In genomic region chr20:34216382-34216742, GRCh38 we compare ENCODE assay signal across 8 cellular contexts. TPM values are rescaled to one million over a fixed set of nuclear protein-coding genes. Genes with fewer than 3 reads are reported as not detected.
DNase-seq lines count a peak whose midpoint lies in the region; ATAC-seq and TF ChIP-seq lines count a peak whose summit lies in the region.

No MANE protein-coding gene starts in this region.

- H3K27me3 ChIP-seq in BJ (ENCODE audit: control insufficient read depth, insufficient read depth, low read length) (no peaks in the 10 kb centered on the region), OCI-LY3 (ENCODE audit: low read depth, low read length) (no peaks in the 10 kb centered on the region), endodermal cell (ENCODE audit: control insufficient read depth, insufficient read depth, low read length, poor library complexity, severe bottlenecking) (peaks cover 30% of the 10 kb centered on the region), parathyroid adenoma (ENCODE audit: control insufficient read depth, insufficient read depth, low read length) (no peaks in the 10 kb centered on the region)

- H3K27ac ChIP-seq in OCI-LY3 (ENCODE audit: low read length) (no peak overlapping the region), endodermal cell (ENCODE audit: low read depth, low read length) (no peak overlapping the region), parathyroid adenoma (peak overlapping the region; percentile 92)

- H3K9ac ChIP-seq in OCI-LY3 (ENCODE audit: low read length) = peak overlapping the region; percentile 59
- H3K9ac ChIP-seq in endodermal cell (ENCODE audit: extremely low read depth, low read length, poor library complexity, severe bottlenecking) = peak overlapping the region; percentile 26
- H3K9ac ChIP-seq in parathyroid adenoma = no peak overlapping the region

- no peaks in the 10 kb centered on the region for H3K79me2 ChIP-seq in OCI-LY3 (ENCODE audit: low read length)
- H3K79me2 ChIP-seq in parathyroid adenoma = no peaks in the 10 kb centered on the region

- POLR2A ChIA-PET in BJ (lab: Charles Lee) = no interaction called here

- no peak overlapping the region for H3K27ac Mint-ChIP-seq in endodermal cell

- H3K27me3 Mint-ChIP-seq in endodermal cell (ENCODE audit: insufficient read depth) = peaks cover 33% of the 10 kb centered on the region
- H3K27me3 Mint-ChIP-seq in activated T-cell treated with anti-CD3 and anti-CD28 coated beads, Interleukin-2, amount 50 U/mL, for 4 hours (ENCODE audit: low read depth) = peaks cover 24% of the 10 kb centered on the region

- H4K20me1 ChIP-seq in OCI-LY3 (ENCODE audit: insufficient read depth, low read length) = no peaks in the 10 kb centered on the region

- H3K4me2 ChIP-seq in OCI-LY3 (ENCODE audit: low read length) = peak overlapping the region; percentile 77
- H3K4me2 ChIP-seq in parathyroid adenoma (ENCODE audit: low read length) = peak overlapping the region; percentile 96

- ATAC-seq in activated T-cell treated with anti-CD3 and anti-CD28 coated beads, Interleukin-2, amount 50 U/mL, for 4 hours = no peak
- ATAC-seq in GM21381 (IDR thresholded peaks at IDR 0.05; ENCODE audit: unreplicated experiment) = no peak

- peak overlapping the region; percentile 66 for H3K4me3 Mint-ChIP-seq in endodermal cell
- no peak overlapping the region for H3K4me3 Mint-ChIP-seq in activated T-cell treated with anti-CD3 and anti-CD28 coated beads, Interleukin-2, amount 50 U/mL, for 4 hours

- WGBS in endodermal cell (ENCODE audit: insufficient coverage in 1 of 2, insufficient read length in 1 of 2), 2 experiments = no CpG with 5 or more reads among the region's 2 CpGs

- peaks cover 7% of the 10 kb centered on the region for H3K9me3 Mint-ChIP-seq in endodermal cell
- H3K9me3 Mint-ChIP-seq in activated T-cell treated with anti-CD3 and anti-CD28 coated beads, Interleukin-2, amount 50 U/mL, for 4 hours = peaks cover 7% of the 10 kb centered on the region

- CTCF ChIA-PET in BJ (lab: Yijun Ruan, JAX) = interaction anchor here (1.4 to 4.7 kb wide), 4 partner anchors 22 to 96 kb away, joined by 3 to 19 read pairs (median 4); no protein-coding TSS in a partner anchor

- H3K4me1 ChIP-seq in OCI-LY3 (ENCODE audit: low read length) = peaks cover 22% of the 10 kb centered on the region
- H3K4me1 ChIP-seq in endodermal cell (ENCODE audit: control insufficient read depth, insufficient read depth, low read length) = no peaks in the 10 kb centered on the region
- H3K4me1 ChIP-seq in parathyroid adenoma = peaks cover 16% of the 10 kb centered on the region

- peaks cover 5% of the 10 kb centered on the region for H3K4me1 Mint-ChIP-seq in endodermal cell
- H3K4me1 Mint-ChIP-seq in activated T-cell treated with anti-CD3 and anti-CD28 coated beads, Interleukin-2, amount 50 U/mL, for 4 hours (ENCODE audit: low read depth) = peaks cover 6% of the 10 kb centered on the region

- TF ChIP-seq CTCF in BJ (IDR thresholded peaks at IDR 0.05; ENCODE audit: insufficient read depth, low read depth, low read length) (no peak), OCI-LY3 (IDR thresholded peaks at IDR 0.05; ENCODE audit: low read depth, low read length) (0 out of 2 replicates have a peak, but pooled peaks have one; percentile 1), endodermal cell (conservative IDR thresholded peaks at IDR 0.05) (no peak), parathyroid adenoma (IDR thresholded peaks at IDR 0.05) (no peak)

- H3K9me3 ChIP-seq in OCI-LY3 (ENCODE audit: insufficient read depth, low read length) (peaks cover 8% of the 10 kb centered on the region; the same call in 1 of the 2 replicates), endodermal cell (ENCODE audit: control insufficient read depth, low read length) (peaks cover 10% of the 10 kb centered on the region), parathyroid adenoma (ENCODE audit: control insufficient read depth, low read length) (peaks cover 3% of the 10 kb centered on the region)

- H2AFZ ChIP-seq in OCI-LY3 (ENCODE audit: low read depth, low read length) (peak overlapping the region; percentile 64), parathyroid adenoma (peak overlapping the region; percentile 86)

- H3K36me3 ChIP-seq in BJ (ENCODE audit: control insufficient read depth, insufficient read depth, low read length) (no peaks in the 10 kb centered on the region), OCI-LY3 (replicated peaks; ENCODE audit: low read depth, low read length) (no peaks in the 10 kb centered on the region), endodermal cell (ENCODE audit: control insufficient read depth, insufficient read depth, low read length) (no peaks in the 10 kb centered on the region), parathyroid adenoma (ENCODE audit: control insufficient read depth, insufficient read depth, low read length) (no peaks in the 10 kb centered on the region)

- H3K36me3 Mint-ChIP-seq in endodermal cell (ENCODE audit: low read depth) = no peaks in the 10 kb centered on the region
- no peaks in the 10 kb centered on the region for H3K36me3 Mint-ChIP-seq in activated T-cell treated with anti-CD3 and anti-CD28 coated beads, Interleukin-2, amount 50 U/mL, for 4 hours (ENCODE audit: insufficient read depth)

- DNase-seq in BJ (ENCODE audit: low read depth) (no peak), endodermal cell (no peak), epidermal melanocyte (ENCODE audit: insufficient read length, low spot score) (no peak), dermis blood vessel endothelial cell (no peak)
- no peak for DNase-seq in activated T-cell treated with anti-CD3 and anti-CD28 coated beads, Interleukin-2, amount 50 U/mL, for 4 hours

- peak overlapping the region; percentile 50 for H3K4me3 ChIP-seq in BJ (ENCODE audit: low read depth, low read length)
- H3K4me3 ChIP-seq in OCI-LY3 (ENCODE audit: low read length) = peak overlapping the region; percentile 76
- H3K4me3 ChIP-seq in endodermal cell (ENCODE audit: low read length) = peak overlapping the region; percentile 70
- H3K4me3 ChIP-seq in parathyroid adenoma (ENCODE audit: low read depth, low read length) = peak overlapping the region; percentile 56

RNA-seq across cellular contexts. Expression of gene ASIP, which starts 24.9 kb away (rescaled TPM):
- not detected in 2 replicates for polyA plus RNA-seq in BJ (2011; rRNA removed)
- polyA minus RNA-seq in BJ (2011; rRNA and poly(A)+ RNA removed) = not detected in 2 replicates
- total RNA-seq in endodermal cell (not detected), dermis blood vessel endothelial cell (not detected in 2 replicates)
- not detected for polyA plus RNA-seq in endodermal cell (2013, experiment 1 of 2)
- not detected for polyA plus RNA-seq in endodermal cell (2013, experiment 2 of 2)
- total RNA-seq in activated T-cell treated with anti-CD3 and anti-CD28 coated beads, Interleukin-2, amount 50 U/mL, for 4 hours = not detected
